1 cellular context compared by ENCODE assay signal in the genomic region with DNA sequence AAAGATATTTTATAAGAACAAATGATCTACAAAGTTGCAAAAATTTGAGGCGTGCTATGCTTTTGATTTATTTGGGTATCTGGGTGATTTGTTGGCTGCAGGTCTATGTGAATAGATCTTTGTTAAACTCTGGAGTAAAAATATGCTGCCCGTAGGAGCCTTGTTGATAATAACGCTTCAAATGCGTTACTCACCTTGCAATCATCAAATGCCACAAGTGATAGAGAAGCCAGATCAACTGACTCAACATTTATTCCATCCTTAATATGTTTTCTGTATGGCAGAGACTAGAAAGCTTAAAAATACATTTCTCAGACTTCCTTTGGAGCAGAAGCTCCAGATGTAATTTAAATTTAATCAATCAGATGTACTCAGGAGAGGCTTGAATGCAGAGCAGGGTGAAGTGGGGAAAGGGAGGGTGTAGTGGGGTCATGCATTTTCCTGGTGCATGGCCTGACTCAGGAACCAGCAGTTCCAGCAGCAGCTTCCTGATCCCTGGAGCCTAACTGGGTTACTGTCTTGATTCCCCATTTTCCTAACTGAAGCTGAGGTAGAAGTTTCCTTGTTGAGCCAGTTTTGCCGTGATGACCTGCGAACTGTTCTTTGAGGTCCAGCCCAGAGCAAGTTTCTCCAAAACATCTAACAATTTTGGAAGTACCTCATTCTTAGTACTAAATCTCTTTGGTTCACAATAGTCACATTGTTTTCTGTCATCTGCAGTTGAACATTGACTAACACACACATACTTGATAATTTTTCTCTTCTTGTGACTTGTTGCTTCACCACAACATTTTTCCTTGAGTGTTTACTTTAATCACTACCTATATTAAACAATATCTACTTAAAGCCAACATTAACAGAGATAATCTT.
TF ChIP-seq lines count a peak whose summit lies in the region.

No MANE protein-coding gene starts in this region.

TF ChIP-seq in GM23338, 12 proteins besides CTCF, POLR2A, EP300 and RAD21 (continued from another document):
- TF ChIP-seq, protein P1, sequence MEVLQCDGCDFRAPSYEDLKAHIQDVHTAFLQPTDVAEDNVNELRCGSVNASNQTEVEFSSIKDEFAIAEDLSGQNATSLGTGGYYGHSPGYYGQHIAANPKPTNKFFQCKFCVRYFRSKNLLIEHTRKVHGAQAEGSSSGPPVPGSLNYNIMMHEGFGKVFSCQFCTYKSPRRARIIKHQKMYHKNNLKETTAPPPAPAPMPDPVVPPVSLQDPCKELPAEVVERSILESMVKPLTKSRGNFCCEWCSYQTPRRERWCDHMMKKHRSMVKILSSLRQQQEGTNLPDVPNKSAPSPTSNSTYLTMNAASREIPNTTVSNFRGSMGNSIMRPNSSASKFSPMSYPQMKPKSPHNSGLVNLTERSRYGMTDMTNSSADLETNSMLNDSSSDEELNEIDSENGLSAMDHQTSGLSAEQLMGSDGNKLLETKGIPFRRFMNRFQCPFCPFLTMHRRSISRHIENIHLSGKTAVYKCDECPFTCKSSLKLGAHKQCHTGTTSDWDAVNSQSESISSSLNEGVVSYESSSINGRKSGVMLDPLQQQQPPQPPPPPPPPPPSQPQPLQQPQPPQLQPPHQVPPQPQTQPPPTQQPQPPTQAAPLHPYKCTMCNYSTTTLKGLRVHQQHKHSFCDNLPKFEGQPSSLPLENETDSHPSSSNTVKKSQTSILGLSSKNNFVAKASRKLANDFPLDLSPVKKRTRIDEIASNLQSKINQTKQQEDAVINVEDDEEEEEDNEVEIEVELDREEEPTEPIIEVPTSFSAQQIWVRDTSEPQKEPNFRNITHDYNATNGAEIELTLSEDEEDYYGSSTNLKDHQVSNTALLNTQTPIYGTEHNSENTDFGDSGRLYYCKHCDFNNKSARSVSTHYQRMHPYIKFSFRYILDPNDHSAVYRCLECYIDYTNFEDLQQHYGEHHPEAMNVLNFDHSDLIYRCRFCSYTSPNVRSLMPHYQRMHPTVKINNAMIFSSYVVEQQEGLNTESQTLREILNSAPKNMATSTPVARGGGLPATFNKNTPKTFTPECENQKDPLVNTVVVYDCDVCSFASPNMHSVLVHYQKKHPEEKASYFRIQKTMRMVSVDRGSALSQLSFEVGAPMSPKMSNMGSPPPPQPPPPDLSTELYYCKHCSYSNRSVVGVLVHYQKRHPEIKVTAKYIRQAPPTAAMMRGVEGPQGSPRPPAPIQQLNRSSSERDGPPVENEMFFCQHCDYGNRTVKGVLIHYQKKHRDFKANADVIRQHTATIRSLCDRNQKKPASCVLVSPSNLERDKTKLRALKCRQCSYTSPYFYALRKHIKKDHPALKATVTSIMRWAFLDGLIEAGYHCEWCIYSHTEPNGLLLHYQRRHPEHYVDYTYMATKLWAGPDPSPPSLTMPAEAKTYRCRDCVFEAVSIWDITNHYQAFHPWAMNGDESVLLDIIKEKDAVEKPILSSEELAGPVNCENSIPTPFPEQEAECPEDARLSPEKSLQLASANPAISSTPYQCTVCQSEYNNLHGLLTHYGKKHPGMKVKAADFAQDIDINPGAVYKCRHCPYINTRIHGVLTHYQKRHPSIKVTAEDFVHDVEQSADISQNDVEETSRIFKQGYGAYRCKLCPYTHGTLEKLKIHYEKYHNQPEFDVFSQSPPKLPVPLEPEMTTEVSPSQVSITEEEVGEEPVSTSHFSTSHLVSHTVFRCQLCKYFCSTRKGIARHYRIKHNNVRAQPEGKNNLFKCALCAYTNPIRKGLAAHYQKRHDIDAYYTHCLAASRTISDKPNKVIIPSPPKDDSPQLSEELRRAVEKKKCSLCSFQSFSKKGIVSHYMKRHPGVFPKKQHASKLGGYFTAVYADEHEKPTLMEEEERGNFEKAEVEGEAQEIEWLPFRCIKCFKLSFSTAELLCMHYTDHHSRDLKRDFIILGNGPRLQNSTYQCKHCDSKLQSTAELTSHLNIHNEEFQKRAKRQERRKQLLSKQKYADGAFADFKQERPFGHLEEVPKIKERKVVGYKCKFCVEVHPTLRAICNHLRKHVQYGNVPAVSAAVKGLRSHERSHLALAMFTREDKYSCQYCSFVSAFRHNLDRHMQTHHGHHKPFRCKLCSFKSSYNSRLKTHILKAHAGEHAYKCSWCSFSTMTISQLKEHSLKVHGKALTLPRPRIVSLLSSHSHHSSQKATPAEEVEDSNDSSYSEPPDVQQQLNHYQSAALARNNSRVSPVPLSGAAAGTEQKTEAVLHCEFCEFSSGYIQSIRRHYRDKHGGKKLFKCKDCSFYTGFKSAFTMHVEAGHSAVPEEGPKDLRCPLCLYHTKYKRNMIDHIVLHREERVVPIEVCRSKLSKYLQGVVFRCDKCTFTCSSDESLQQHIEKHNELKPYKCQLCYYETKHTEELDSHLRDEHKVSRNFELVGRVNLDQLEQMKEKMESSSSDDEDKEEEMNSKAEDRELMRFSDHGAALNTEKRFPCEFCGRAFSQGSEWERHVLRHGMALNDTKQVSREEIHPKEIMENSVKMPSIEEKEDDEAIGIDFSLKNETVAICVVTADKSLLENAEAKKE (CRISPR knock-in tag; IDR thresholded peaks at IDR 0.05): no peak
- TF ChIP-seq EZH2 (IDR thresholded peaks at IDR 0.05; ENCODE audit: low read depth, unreplicated experiment) (no peak), NANOG (IDR thresholded peaks at IDR 0.05; ENCODE audit: borderline replicate concordance) (no peak), STAT1 (IDR thresholded peaks at IDR 0.05; ENCODE audit: unreplicated experiment) (no peak), POLR2AphosphoS5 (IDR thresholded peaks at IDR 0.05; ENCODE audit: low read depth) (no peak)
